Comparison of ENCODE assay signal across 10 cellular contexts in the genomic region with DNA sequence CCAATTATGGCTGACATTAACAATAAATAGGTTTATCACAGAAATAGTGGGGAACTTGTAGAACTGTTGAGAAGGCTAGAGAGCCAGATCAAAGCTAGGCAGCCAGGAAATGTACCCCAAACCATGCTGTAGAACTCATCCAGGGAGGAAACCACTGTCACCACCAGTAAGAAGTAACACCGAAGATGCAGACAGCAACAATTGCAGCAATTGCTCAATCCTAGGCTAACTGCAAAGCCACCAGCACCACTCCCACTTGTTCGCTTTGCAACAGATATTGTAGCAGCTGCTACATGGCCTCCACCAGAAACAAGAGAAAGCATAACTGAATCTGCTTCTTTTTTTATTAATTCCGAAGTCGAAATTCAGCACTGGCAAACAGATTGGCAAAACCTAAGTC. TPM values are rescaled to one million over a fixed set of nuclear protein-coding genes. Genes with fewer than 3 reads are reported as not detected.
DNase-seq lines count a peak whose midpoint lies in the region; ATAC-seq and TF ChIP-seq lines count a peak whose summit lies in the region.
"Not testable (repeated sequence)": the region's sequence is repeated elsewhere in the genome, so short reads cannot be mapped to it uniquely, and the experiment has no call there.
"Had no signal": no experiment of that assay in that cellular context is flagged by ENCODE, and none has a peak within 500 bp of the region (broad histone marks: within the 10 kb centered on the region; RNA-seq: fewer than 3 reads in every experiment).

No MANE protein-coding gene starts in this region.

- H3K27me3 Mint-ChIP-seq in CD4-positive, alpha-beta T cell; T-cell; central memory CD8-positive, alpha-beta T cell: not testable (repeated sequence)

- intact Hi-C loops in CD4-positive, alpha-beta T cell (cut with DNase I, micrococcal nuclease) = not testable (repeated sequence)

- not testable (repeated sequence) for ATAC-seq in CD4-positive, alpha-beta T cell (ENCODE audit: poor library complexity); T-cell (replicated peaks in 1 of 4); central memory CD8-positive, alpha-beta T cell (replicated peaks; ENCODE audit: extremely low read depth, poor library complexity, severe bottlenecking)

- H3K9me3 Mint-ChIP-seq in CD4-positive, alpha-beta T cell; T-cell; central memory CD8-positive, alpha-beta T cell: not testable (repeated sequence)

- CTCF ChIA-PET in CD4-positive, alpha-beta T cell (lab: Charles Lee); T-cell (lab: Charles Lee): not testable (repeated sequence)

- peak in 8 of 10 experiments; percentile 2 to 39 (median 18) for DNase-seq in CD4-positive, alpha-beta T cell
- DNase-seq in T-cell (peak in 32 of 34 experiments; percentile 4 to 76 (median 32)), activated T-cell treated with anti-CD3 and anti-CD28 coated beads for 48 hours (ENCODE audit: low read depth) (peak; percentile 1)
- peak; percentile 16 for DNase-seq in activated CD4-positive, alpha-beta T cell treated with anti-CD3 and anti-CD28 coated beads, Interleukin-2, amount 50 U/mL, for 1 hour
- peak; percentile 18 for DNase-seq in activated effector memory CD4-positive, alpha-beta T cell treated with Interleukin-2 at 50 U/mL for 16 hours
- peak; percentile 14 to 62 for DNase-seq in central memory CD8-positive, alpha-beta T cell (ENCODE audit: low spot score in 2 of 2)
- peak; percentile 7 for DNase-seq in stimulated activated CD4-positive, alpha-beta T cell treated with anti-CD3 and anti-CD28 coated beads, Interleukin-15, amount 100 ng/mL, for 24 hours
- peak; percentile 0 for DNase-seq in stimulated activated CD8-positive, alpha-beta memory T cell treated with anti-CD3 and anti-CD28 coated beads, Interleukin-4, amount 100 ng/mL, for 24 hours (ENCODE audit: low read depth)

- H3K27ac ChIP-seq in CD4-positive, alpha-beta T cell (ENCODE audit: low read depth, low read length) = not testable (repeated sequence)

- H3K36me3 Mint-ChIP-seq in CD4-positive, alpha-beta T cell (ENCODE audit: low read depth); T-cell; central memory CD8-positive, alpha-beta T cell (ENCODE audit: insufficient read depth): not testable (repeated sequence)

- H3K27me3 ChIP-seq in CD4-positive, alpha-beta T cell (ENCODE audit: control insufficient read depth, insufficient read depth, low read length) = not testable (repeated sequence)

- not testable (repeated sequence) for H3K9me3 ChIP-seq in CD4-positive, alpha-beta T cell (ENCODE audit: control insufficient read depth, low read length)

- POLR2A ChIA-PET in CD4-positive, alpha-beta T cell (lab: Charles Lee); T-cell (lab: Charles Lee): not testable (repeated sequence)

- H3K27ac Mint-ChIP-seq in CD4-positive, alpha-beta T cell = peak overlapping the region; percentile 78
- peak overlapping the region; percentile 44 to 74 for H3K27ac Mint-ChIP-seq in T-cell
- H3K27ac Mint-ChIP-seq in central memory CD8-positive, alpha-beta T cell (ENCODE audit: low read depth) = not testable (repeated sequence)

- H3K4me3 Mint-ChIP-seq in CD4-positive, alpha-beta T cell = peak overlapping the region; percentile 25
- peak overlapping the region in 2 of 3 donors; percentile 24 to 38 for H3K4me3 Mint-ChIP-seq in T-cell
- H3K4me3 Mint-ChIP-seq in central memory CD8-positive, alpha-beta T cell = not testable (repeated sequence)

- not testable (repeated sequence) for H3K4me1 Mint-ChIP-seq in CD4-positive, alpha-beta T cell (ENCODE audit: low read depth); central memory CD8-positive, alpha-beta T cell
- H3K4me1 Mint-ChIP-seq in T-cell = peaks cover 10 to 13% (median 13%) of the 10 kb centered on the region in 3 donors

- TF ChIP-seq CTCF in CD4-positive, alpha-beta T cell (IDR thresholded peaks at IDR 0.05) = not testable (repeated sequence)

RNA-seq across cellular contexts. Expression of gene PPIAL4G, which starts 2.0 kb away (rescaled TPM):
- under 1 TPM; 0.11 to 0.14 TPM for total RNA-seq in CD4-positive, alpha-beta T cell
- 1 to 10 TPM in 3 of 5 donors, under 1 TPM in 2; 0.40 to 2.1 (median 2.0) TPM for total RNA-seq in T-cell
- total RNA-seq: G401, H4 had no signal
